ENCODE assay signal across 28 cellular contexts in genomic region chr5:110681953-110682352, GRCh38.
"Had no signal": no experiment of that assay in that cellular context is flagged by ENCODE, and none has a peak within 500 bp of the region (broad histone marks: within the 10 kb centered on the region; RNA-seq: fewer than 3 reads in every experiment).

No MANE protein-coding gene starts in this region.

- ATAC-seq: activated CD4-positive, alpha-beta T cell treated with anti-CD3 and anti-CD28 coated beads for 36 hours; activated CD8-positive, alpha-beta memory T cell treated with anti-CD3 and anti-CD28 coated beads, Interleukin-2, amount 10 ng/mL, durations not matched to agents 7 days and 5 days; activated CD8-positive, alpha-beta T cell treated with anti-CD3 and anti-CD28 coated beads, Interleukin-2, amount 10 ng/mL, durations not matched to agents 7 days and 5 days; activated naive CD8-positive, alpha-beta T cell treated with anti-CD3 and anti-CD28 coated beads, Interleukin-2, amount 50 U/mL, for 24 hours; body of pancreas; gastroesophageal sphincter; heart right ventricle had no signal

- FAIRE-seq: endometrium, endothelial cell of umbilical vein had no signal

- H3K4me3 ChIP-seq: adrenal gland, body of pancreas, colonic mucosa, esophagus squamous epithelium, gastroesophageal sphincter, heart right ventricle had no signal

- H3K9me3 ChIP-seq: adrenal gland, colonic mucosa, esophagus squamous epithelium, gastroesophageal sphincter, heart right ventricle had no signal

- H3K4me1 ChIP-seq: adrenal gland, body of pancreas, colonic mucosa, esophagus squamous epithelium, gastroesophageal sphincter, heart right ventricle had no signal

- DNase-seq: activated CD4-positive, alpha-beta memory T cell treated with anti-CD3 and anti-CD28 coated beads for 36 hours; activated CD4-positive, alpha-beta T cell treated with anti-CD3 and anti-CD28 coated beads for 36 hours; activated CD4-positive, alpha-beta T cell treated with anti-CD3 and anti-CD28 coated beads, Interleukin-2, amount 10 ng/mL, durations not matched to agents 24 days and 14 days; activated CD4-positive, CD25-positive, alpha-beta regulatory T cell; activated CD4-positive, CD25-positive, alpha-beta regulatory T cell treated with anti-CD3 and anti-CD28 coated beads, Interleukin-2, amount 50 U/mL, for 72 hours; activated CD8-positive, alpha-beta memory T cell treated with anti-CD3 and anti-CD28 coated beads, Interleukin-2, amount 10 ng/mL, durations not matched to agents 7 days and 5 days; activated CD8-positive, alpha-beta memory T cell treated with anti-CD3 and anti-CD28 coated beads, Interleukin-2, amount 50 U/mL, for 4 hours; activated CD8-positive, alpha-beta T cell treated with anti-CD3 and anti-CD28 coated beads, Interleukin-2, amount 10 ng/mL, durations not matched to agents 7 days and 5 days; activated effector memory CD4-positive, alpha-beta T cell treated with anti-CD3 and anti-CD28 coated beads, Interleukin-2, amount 50 U/mL, for 16 hours; activated naive CD4-positive, alpha-beta T cell treated with anti-CD3 and anti-CD28 coated beads for 36 hours; activated naive CD8-positive, alpha-beta T cell treated with anti-CD3 and anti-CD28 coated beads for 36 hours; activated naive CD8-positive, alpha-beta T cell treated with anti-CD3 and anti-CD28 coated beads, Interleukin-2, amount 50 U/mL, for 24 hours; activated T-cell treated with anti-CD3 and anti-CD28 coated beads, Interleukin-2, amount 50 U/mL, for 1 hour; activated T-cell treated with anti-CD3 and anti-CD28 coated beads, Interleukin-2, amount 50 U/mL, for 48 hours; adrenal gland; amygdala; aorta; body of pancreas; caudate nucleus; colonic mucosa; effector CD8-positive, alpha-beta T cell; esophagus squamous epithelium; foreskin melanocyte; heart right ventricle had no signal

- H3K27me3 ChIP-seq: adrenal gland, body of pancreas, colonic mucosa, esophagus squamous epithelium, gastroesophageal sphincter, heart right ventricle had no signal

- H3K27ac ChIP-seq: adrenal gland, body of pancreas, colonic mucosa, epithelial cell of prostate, esophagus squamous epithelium, gastroesophageal sphincter, heart right ventricle had no signal

- H3K36me3 ChIP-seq: adrenal gland, colonic mucosa, esophagus squamous epithelium, gastroesophageal sphincter, heart right ventricle had no signal
